1 cellular context compared by ENCODE assay signal in the genomic region with DNA sequence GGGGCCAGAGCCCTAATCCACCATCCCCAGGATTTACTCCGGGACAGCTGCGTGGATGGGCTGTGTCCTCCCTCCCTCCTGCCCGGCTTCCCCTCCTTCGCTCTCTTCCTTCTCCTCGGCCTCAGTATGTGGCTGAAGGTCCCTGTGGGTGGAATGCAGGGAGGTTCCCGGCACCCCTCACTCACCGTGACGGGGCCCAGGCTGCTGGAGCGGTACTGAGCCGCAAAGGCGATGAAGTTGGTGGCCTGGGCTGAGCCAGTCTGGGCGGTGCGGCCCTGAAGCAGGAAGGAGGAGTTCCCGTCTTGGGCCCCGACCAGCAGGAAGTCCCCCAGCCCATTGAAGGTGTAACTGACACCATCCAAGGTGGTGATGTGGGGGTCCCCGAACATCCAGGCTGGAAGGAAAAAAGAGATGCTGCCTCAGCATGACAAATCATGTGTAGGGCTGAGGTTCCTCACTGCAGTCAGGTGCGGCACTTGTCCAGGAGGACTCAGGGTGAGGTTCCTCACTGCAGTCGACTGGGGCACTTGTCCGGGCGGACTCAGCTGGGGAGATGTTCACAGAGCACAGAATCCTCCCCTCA.
TF ChIP-seq lines count a peak whose summit lies in the region.

No MANE protein-coding gene starts in this region.

TF ChIP-seq in H1, 55 proteins besides CTCF, POLR2A, EP300 and RAD21:
- TF ChIP-seq TBP (IDR thresholded peaks at IDR 0.05; ENCODE audit: low read depth, low read length): no peak
- no peak for TF ChIP-seq HDAC6 (IDR thresholded peaks at IDR 0.05; ENCODE audit: low read depth, low read length)
- TF ChIP-seq, protein P1, sequence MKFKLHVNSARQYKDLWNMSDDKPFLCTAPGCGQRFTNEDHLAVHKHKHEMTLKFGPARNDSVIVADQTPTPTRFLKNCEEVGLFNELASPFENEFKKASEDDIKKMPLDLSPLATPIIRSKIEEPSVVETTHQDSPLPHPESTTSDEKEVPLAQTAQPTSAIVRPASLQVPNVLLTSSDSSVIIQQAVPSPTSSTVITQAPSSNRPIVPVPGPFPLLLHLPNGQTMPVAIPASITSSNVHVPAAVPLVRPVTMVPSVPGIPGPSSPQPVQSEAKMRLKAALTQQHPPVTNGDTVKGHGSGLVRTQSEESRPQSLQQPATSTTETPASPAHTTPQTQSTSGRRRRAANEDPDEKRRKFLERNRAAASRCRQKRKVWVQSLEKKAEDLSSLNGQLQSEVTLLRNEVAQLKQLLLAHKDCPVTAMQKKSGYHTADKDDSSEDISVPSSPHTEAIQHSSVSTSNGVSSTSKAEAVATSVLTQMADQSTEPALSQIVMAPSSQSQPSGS (IDR thresholded peaks at IDR 0.05; ENCODE audit: low read length): no peak
- TF ChIP-seq TCF12 (IDR thresholded peaks at IDR 0.05; ENCODE audit: low read depth, low read length): no peak
- no peak for TF ChIP-seq CHD7 (IDR thresholded peaks at IDR 0.05; ENCODE audit: insufficient replicate concordance, low read length)
- no peak for TF ChIP-seq ASH2L (IDR thresholded peaks at IDR 0.05; ENCODE audit: low read length)
- TF ChIP-seq EGR1 (IDR thresholded peaks at IDR 0.05; ENCODE audit: borderline replicate concordance, low read depth, low read length): no peak
- TF ChIP-seq CBX8 (IDR thresholded peaks at IDR 0.05; ENCODE audit: borderline replicate concordance, low read depth, low read length): no peak
- no peak for TF ChIP-seq SIRT6 (IDR thresholded peaks at IDR 0.05; ENCODE audit: low read length)
- TF ChIP-seq SIX5 (IDR thresholded peaks at IDR 0.05; ENCODE audit: low read depth, low read length): no peak
- TF ChIP-seq BCL11A (IDR thresholded peaks at IDR 0.05; ENCODE audit: low read depth in 2 of 2, low read length in 2 of 2): no peak
- TF ChIP-seq NRF1 (IDR thresholded peaks at IDR 0.05; ENCODE audit: low read depth, low read length): no peak
- no peak for TF ChIP-seq CEBPB (IDR thresholded peaks at IDR 0.05; ENCODE audit: low read depth, low read length)
- TF ChIP-seq, protein P2, sequence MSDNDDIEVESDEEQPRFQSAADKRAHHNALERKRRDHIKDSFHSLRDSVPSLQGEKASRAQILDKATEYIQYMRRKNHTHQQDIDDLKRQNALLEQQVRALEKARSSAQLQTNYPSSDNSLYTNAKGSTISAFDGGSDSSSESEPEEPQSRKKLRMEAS (IDR thresholded peaks at IDR 0.05): no peak
- no peak for TF ChIP-seq POLR2AphosphoS5 (IDR thresholded peaks at IDR 0.05; ENCODE audit: low read depth, low read length)
- no peak for TF ChIP-seq RNF2 (IDR thresholded peaks at IDR 0.05; ENCODE audit: borderline replicate concordance, low read depth, low read length, missing control alignments, poor library complexity, severe bottlenecking)
- TF ChIP-seq TAF1 (IDR thresholded peaks at IDR 0.05; ENCODE audit: low read depth, low read length): no peak
